Comparison of ENCODE assay signal across 1 cellular context in the genomic region with DNA sequence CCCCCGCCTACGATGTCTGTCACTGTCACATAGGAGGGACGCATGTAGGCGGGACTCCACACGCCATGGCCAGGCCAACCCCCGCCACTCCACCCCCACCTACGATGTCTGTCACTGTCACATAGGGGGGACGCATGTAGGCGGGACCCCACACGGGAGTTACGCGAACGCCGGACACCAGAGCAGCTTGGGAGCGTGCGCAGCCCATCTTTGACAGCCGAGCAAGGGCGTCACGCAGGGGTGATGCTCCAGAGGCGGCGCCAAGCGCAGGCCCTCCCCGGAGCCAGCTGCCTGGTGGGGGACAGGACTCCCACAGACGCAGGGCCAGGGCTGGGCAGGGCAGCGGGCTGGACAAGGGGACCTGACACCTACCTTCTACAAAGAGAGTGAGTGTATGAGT.
TF ChIP-seq lines count a peak whose summit lies in the region.

No MANE protein-coding gene starts in this region.

TF ChIP-seq in K562, 482 proteins besides CTCF, POLR2A, EP300 and RAD21:
- TF ChIP-seq ZNF197 (CRISPR knock-in tag; IDR thresholded peaks at IDR 0.05; ENCODE audit: low read depth) (no peak), RBFOX2 (IDR thresholded peaks at IDR 0.05; ENCODE audit: low read depth, low read length) (0 out of 2 replicates have a peak, but pooled peaks have one; percentile 23)
- TF ChIP-seq, protein P1, sequence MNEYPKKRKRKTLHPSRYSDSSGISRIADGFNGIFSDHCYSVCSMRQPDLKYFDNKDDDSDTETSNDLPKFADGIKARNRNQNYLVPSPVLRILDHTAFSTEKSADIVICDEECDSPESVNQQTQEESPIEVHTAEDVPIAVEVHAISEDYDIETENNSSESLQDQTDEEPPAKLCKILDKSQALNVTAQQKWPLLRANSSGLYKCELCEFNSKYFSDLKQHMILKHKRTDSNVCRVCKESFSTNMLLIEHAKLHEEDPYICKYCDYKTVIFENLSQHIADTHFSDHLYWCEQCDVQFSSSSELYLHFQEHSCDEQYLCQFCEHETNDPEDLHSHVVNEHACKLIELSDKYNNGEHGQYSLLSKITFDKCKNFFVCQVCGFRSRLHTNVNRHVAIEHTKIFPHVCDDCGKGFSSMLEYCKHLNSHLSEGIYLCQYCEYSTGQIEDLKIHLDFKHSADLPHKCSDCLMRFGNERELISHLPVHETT (CRISPR knock-in tag; conservative IDR thresholded peaks at IDR 0.05 in 1 of 2, IDR thresholded peaks at IDR 0.05 in 1 of 2), result no peak
- TF ChIP-seq, protein P2, sequence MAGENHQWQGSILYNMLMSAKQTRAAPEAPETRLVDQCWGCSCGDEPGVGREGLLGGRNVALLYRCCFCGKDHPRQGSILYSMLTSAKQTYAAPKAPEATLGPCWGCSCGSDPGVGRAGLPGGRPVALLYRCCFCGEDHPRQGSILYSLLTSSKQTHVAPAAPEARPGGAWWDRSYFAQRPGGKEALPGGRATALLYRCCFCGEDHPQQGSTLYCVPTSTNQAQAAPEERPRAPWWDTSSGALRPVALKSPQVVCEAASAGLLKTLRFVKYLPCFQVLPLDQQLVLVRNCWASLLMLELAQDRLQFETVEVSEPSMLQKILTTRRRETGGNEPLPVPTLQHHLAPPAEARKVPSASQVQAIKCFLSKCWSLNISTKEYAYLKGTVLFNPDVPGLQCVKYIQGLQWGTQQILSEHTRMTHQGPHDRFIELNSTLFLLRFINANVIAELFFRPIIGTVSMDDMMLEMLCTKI (IDR thresholded peaks at IDR 0.05; ENCODE audit: partially characterized antibody), result no peak
TF ChIP-seq in K562: peak in this region for 1.
